7 cellular contexts compared by ENCODE assay signal in the genomic region with DNA sequence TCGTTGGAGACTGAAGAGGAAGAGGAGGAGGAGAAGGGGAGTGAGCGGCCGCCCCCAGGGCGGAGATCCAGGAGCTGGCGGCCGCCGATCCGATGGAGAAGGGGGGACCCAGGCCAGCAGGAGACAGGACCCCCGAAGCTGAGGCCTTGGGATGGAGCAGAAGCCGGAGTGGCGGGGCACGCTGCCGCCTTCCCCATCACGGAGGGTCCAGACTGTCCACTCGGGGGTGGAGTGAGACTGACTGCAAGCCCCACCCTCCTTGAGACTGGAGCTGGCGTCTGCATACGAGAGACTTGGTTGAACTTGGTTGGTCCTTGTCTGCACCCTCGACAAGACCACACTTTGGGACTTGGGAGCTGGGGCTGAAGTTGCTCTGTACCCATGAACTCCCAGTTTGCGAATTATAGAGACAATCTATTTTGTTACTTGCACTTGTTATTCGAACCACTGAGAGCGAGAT. TPM values are rescaled to one million over a fixed set of nuclear protein-coding genes. Genes with fewer than 3 reads are reported as not detected.
DNase-seq lines count a peak whose midpoint lies in the region; TF ChIP-seq lines count a peak whose summit lies in the region.

No MANE protein-coding gene starts in this region.

- intact Hi-C loops in esophagus squamous epithelium (cut with DNase I): loop anchor here (5.0 kb wide), 1 partner anchor 65 kb away; no protein-coding TSS in a partner anchor

- WGBS in esophagus squamous epithelium, 2 donors: 17 to 34% methylated on average over 14 to 17 of the region's 21 CpGs

- POLR2A ChIA-PET in HEK293 (lab: Yijun Ruan, JAX): interaction anchor here (0.5 to 6.4 kb wide), 25 partner anchors 10 to 580 kb away, joined by 3 to 374 read pairs (median 29); a partner anchor contains a TSS
- POLR2A ChIA-PET in activated CD4-positive, alpha-beta memory T cell treated with anti-CD3 and anti-CD28 coated beads, Interleukin-2, amount 10 ng/mL, durations not matched to agents 7 days and 5 days (lab: Charles Lee): interaction anchor here (0.7 to 7.1 kb wide), 31 partner anchors 7 to 424 kb away, joined by 3 to 220 read pairs (median 15); a partner anchor contains a TSS

- peaks cover 2% of the 10 kb centered on the region for H3K27me3 Mint-ChIP-seq in activated CD4-positive, alpha-beta memory T cell treated with anti-CD3 and anti-CD28 coated beads, Interleukin-2, amount 10 ng/mL, durations not matched to agents 7 days and 5 days
- peaks cover 66% of the 10 kb centered on the region for H3K27me3 Mint-ChIP-seq in neural crest cell (ENCODE audit: low read depth)

- H3K9me3 ChIP-seq in HEK293 (ENCODE audit: control insufficient read depth, insufficient read depth, low read depth, low read length): no peaks in the 10 kb centered on the region
- peaks cover 0 to under 1% (median 0%) of the 10 kb centered on the region in 3 donors for H3K9me3 ChIP-seq in esophagus squamous epithelium

- H3K27me3 ChIP-seq in esophagus squamous epithelium: no peaks in the 10 kb centered on the region

- peak overlapping the region; percentile 95 for H3K4me3 ChIP-seq in HEK293 (ENCODE audit: low read depth, low read length)
- peak overlapping the region; percentile 64 to 94 (median 88) for H3K4me3 ChIP-seq in esophagus squamous epithelium

- peaks cover 15% of the 10 kb centered on the region for H3K4me1 ChIP-seq in HEK293 (ENCODE audit: control insufficient read depth, insufficient read depth, low read length)
- peaks cover 28 to 59% (median 37%) of the 10 kb centered on the region in 3 donors for H3K4me1 ChIP-seq in esophagus squamous epithelium

- peaks cover 22% of the 10 kb centered on the region for H3K4me1 Mint-ChIP-seq in activated CD4-positive, alpha-beta memory T cell treated with anti-CD3 and anti-CD28 coated beads, Interleukin-2, amount 10 ng/mL, durations not matched to agents 7 days and 5 days
- peaks cover 27% of the 10 kb centered on the region for H3K4me1 Mint-ChIP-seq in neural crest cell

- peak in 1 of 4 donors; percentile 32 for TF ChIP-seq POLR2A in esophagus squamous epithelium (IDR thresholded peaks at IDR 0.05)

- peaks cover 0 to 6% of the 10 kb centered on the region in 2 experiments; a peak in 1 of 3 replicates for H3K36me3 ChIP-seq in HEK293 (ENCODE audit: control insufficient read depth in 2 of 2, insufficient read depth in 1 of 2, low read length in 2 of 2)
- peaks cover 0 to 10% (median 0%) of the 10 kb centered on the region in 3 donors for H3K36me3 ChIP-seq in esophagus squamous epithelium

- peak overlapping the region; percentile 83 for H3K27ac Mint-ChIP-seq in activated CD4-positive, alpha-beta memory T cell treated with anti-CD3 and anti-CD28 coated beads, Interleukin-2, amount 10 ng/mL, durations not matched to agents 7 days and 5 days
- H3K27ac Mint-ChIP-seq in neural crest cell (ENCODE audit: unreplicated experiment): no peak overlapping the region

- CTCF ChIA-PET in HEK293 (lab: Yijun Ruan, JAX): interaction anchor here (0.6 to 3.7 kb wide), 9 partner anchors 11 to 136 kb away, joined by 3 to 26 read pairs (median 4); no protein-coding TSS in a partner anchor
- CTCF ChIA-PET in activated CD4-positive, alpha-beta memory T cell treated with anti-CD3 and anti-CD28 coated beads, Interleukin-2, amount 10 ng/mL, durations not matched to agents 7 days and 5 days (lab: Charles Lee): interaction anchor here (0.8 to 4.2 kb wide), 6 partner anchors 65 to 143 kb away, joined by 3 to 130 read pairs (median 20); no protein-coding TSS in a partner anchor

- peaks cover 27% of the 10 kb centered on the region for H3K36me3 Mint-ChIP-seq in activated CD4-positive, alpha-beta memory T cell treated with anti-CD3 and anti-CD28 coated beads, Interleukin-2, amount 10 ng/mL, durations not matched to agents 7 days and 5 days (ENCODE audit: low read depth)
- H3K36me3 Mint-ChIP-seq in neural crest cell (ENCODE audit: low read depth): no peaks in the 10 kb centered on the region

- peak; percentile 48 for DNase-seq in activated CD4-positive, alpha-beta memory T cell treated with anti-CD3 and anti-CD28 coated beads, Interleukin-2, amount 10 ng/mL, durations not matched to agents 7 days and 5 days
- DNase-seq in esophagus squamous epithelium (lab: John Stamatoyannopoulos, UW): no peak
- DNase-seq in neural crest cell (ENCODE audit: low read depth, low spot score): no peak
- DNase-seq in NCI-H146 (lab: John Stamatoyannopoulos, UW): no peak
- no peak for DNase-seq in putamen (ENCODE audit: low spot score)
- DNase-seq in NCI-H1694 (lab: John Stamatoyannopoulos, UW): no peak

- H3K9me3 Mint-ChIP-seq in activated CD4-positive, alpha-beta memory T cell treated with anti-CD3 and anti-CD28 coated beads, Interleukin-2, amount 10 ng/mL, durations not matched to agents 7 days and 5 days: no peaks in the 10 kb centered on the region
- H3K9me3 Mint-ChIP-seq in neural crest cell: no peaks in the 10 kb centered on the region

- TF ChIP-seq CTCF in HEK293 (tag by site-specific recombination; IDR thresholded peaks at IDR 0.05) (no peak), esophagus squamous epithelium (IDR thresholded peaks at IDR 0.05) (no peak), neural crest cell (conservative IDR thresholded peaks at IDR 0.05) (no peak)

- H3K27ac ChIP-seq in HEK293 (ENCODE audit: extremely low read depth, low read depth, low read length) (no peak overlapping the region), esophagus squamous epithelium (peak overlapping the region; percentile 90 to 96 (median 91))

- peak overlapping the region; percentile 89 for H3K4me3 Mint-ChIP-seq in activated CD4-positive, alpha-beta memory T cell treated with anti-CD3 and anti-CD28 coated beads, Interleukin-2, amount 10 ng/mL, durations not matched to agents 7 days and 5 days
- peak overlapping the region; percentile 75 for H3K4me3 Mint-ChIP-seq in neural crest cell

TF ChIP-seq in HEK293, 187 proteins besides CTCF, POLR2A, EP300 and RAD21:
- TF ChIP-seq GLIS2 (tag by site-specific recombination; IDR thresholded peaks at IDR 0.05) (0 out of 2 replicates have a peak, but pooled peaks have one; percentile 12), ZNF169 (tag by site-specific recombination; IDR thresholded peaks at IDR 0.05) (no peak), ZFHX2 (tag by site-specific recombination; conservative IDR thresholded peaks at IDR 0.05) (0 out of 2 replicates have a peak, but pooled peaks have one; percentile 4)
- TF ChIP-seq, protein P1, sequence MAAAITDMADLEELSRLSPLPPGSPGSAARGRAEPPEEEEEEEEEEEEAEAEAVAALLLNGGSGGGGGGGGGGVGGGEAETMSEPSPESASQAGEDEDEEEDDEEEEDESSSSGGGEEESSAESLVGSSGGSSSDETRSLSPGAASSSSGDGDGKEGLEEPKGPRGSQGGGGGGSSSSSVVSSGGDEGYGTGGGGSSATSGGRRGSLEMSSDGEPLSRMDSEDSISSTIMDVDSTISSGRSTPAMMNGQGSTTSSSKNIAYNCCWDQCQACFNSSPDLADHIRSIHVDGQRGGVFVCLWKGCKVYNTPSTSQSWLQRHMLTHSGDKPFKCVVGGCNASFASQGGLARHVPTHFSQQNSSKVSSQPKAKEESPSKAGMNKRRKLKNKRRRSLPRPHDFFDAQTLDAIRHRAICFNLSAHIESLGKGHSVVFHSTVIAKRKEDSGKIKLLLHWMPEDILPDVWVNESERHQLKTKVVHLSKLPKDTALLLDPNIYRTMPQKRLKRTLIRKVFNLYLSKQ (tag by site-specific recombination; IDR thresholded peaks at IDR 0.05; ENCODE audit: borderline replicate concordance): no peak

RNA-seq across cellular contexts. Expression of a gene that starts 1.8 kb away (rescaled TPM):
- total RNA-seq in activated CD4-positive, alpha-beta memory T cell treated with anti-CD3 and anti-CD28 coated beads, Interleukin-2, amount 10 ng/mL, durations not matched to agents 7 days and 5 days: 10 to 100 TPM; 52.2 to 54.3 TPM
- total RNA-seq in esophagus squamous epithelium (10 to 100 TPM; 21.6 to 40.1 (median 28.7) TPM), neural crest cell (3.3 and 4.1 TPM in 2 replicates)

RNA-seq across cellular contexts. Expression of a gene that starts 21.0 kb away (rescaled TPM):
- 10 to 100 TPM; 92.9 to 96.6 TPM for total RNA-seq in activated CD4-positive, alpha-beta memory T cell treated with anti-CD3 and anti-CD28 coated beads, Interleukin-2, amount 10 ng/mL, durations not matched to agents 7 days and 5 days
- total RNA-seq in esophagus squamous epithelium (10 to 100 TPM; 38.7 to 93.3 (median 61.4) TPM), neural crest cell (201 and 206 TPM in 2 replicates)

RNA-seq across cellular contexts. Expression of a gene that starts 50.4 kb away (rescaled TPM):
- total RNA-seq in activated CD4-positive, alpha-beta memory T cell treated with anti-CD3 and anti-CD28 coated beads, Interleukin-2, amount 10 ng/mL, durations not matched to agents 7 days and 5 days: 10 to 100 TPM; 44.5 to 47.4 TPM
- total RNA-seq in esophagus squamous epithelium (10 to 100 TPM; 46.2 to 65.7 (median 53.8) TPM), neural crest cell (145 and 155 TPM in 2 replicates)
